Comparison of ENCODE assay signal across 23 cellular contexts in the genomic region with DNA sequence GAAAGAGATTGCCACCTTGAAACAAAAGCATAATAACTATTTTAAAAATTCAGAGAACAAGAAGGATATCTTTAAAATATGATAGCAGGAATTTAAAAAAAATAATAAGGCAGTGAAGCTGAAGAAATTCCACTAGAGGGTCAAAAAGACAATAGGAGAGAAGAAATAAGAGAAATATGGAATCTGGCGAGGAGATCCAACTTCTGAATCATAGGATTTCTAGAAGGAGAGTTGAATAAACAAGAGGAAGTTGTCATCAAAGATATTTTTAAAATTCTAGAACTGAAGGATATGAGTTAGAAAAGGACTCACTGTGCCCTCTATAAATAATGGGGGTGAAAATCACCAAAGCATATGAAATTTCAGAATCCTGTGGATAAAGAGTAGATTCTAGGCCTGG. TPM values are rescaled to one million over a fixed set of nuclear protein-coding genes. Genes with fewer than 3 reads are reported as not detected.
"Had no signal": no experiment of that assay in that cellular context is flagged by ENCODE, and none has a peak within 500 bp of the region (broad histone marks: within the 10 kb centered on the region; RNA-seq: fewer than 3 reads in every experiment).

No MANE protein-coding gene starts in this region.

- FAIRE-seq: TTC549, urothelium cell line had no signal

- H3K9me3 Mint-ChIP-seq: endodermal cell; natural killer cell; T-helper 2 cell treated with Interferon-gamma antibody and Interleukin-4, amounts not matched to agents 5 μg/mL and 100 μg/mL, for 36 hours had no signal

- H3K4me3 Mint-ChIP-seq: activated CD4-positive, alpha-beta T cell treated with anti-CD3 and anti-CD28 coated beads for 36 hours; endodermal cell; natural killer cell; T-helper 2 cell treated with Interferon-gamma antibody and Interleukin-4, amounts not matched to agents 5 μg/mL and 100 μg/mL, for 36 hours had no signal

- DNase-seq: activated CD4-positive, alpha-beta T cell treated with anti-CD3 and anti-CD28 coated beads for 36 hours; activated CD4-positive, alpha-beta T cell treated with anti-CD3 and anti-CD28 coated beads, Interleukin-2, amount 50 U/mL, for 48 hours; activated effector memory CD4-positive, alpha-beta T cell treated with Interleukin-2 at 50 U/mL for 16 hours; activated naive CD4-positive, alpha-beta T cell treated with anti-CD3 and anti-CD28 coated beads, Interleukin-2, amount 50 U/mL, for 16 hours; activated T-cell treated with anti-CD3 and anti-CD28 coated beads, Interleukin-2, amount 50 U/mL, for 1 hour; endodermal cell; erythroblast; lower lobe of right lung; natural killer cell; stimulated activated naive CD4-positive, alpha-beta T cell; substantia nigra; SW 1271 had no signal

- H3K27ac Mint-ChIP-seq: activated CD4-positive, alpha-beta T cell treated with anti-CD3 and anti-CD28 coated beads for 36 hours; endodermal cell; T-helper 2 cell treated with Interferon-gamma antibody and Interleukin-4, amounts not matched to agents 5 μg/mL and 100 μg/mL, for 36 hours had no signal

- H3K4me1 Mint-ChIP-seq: endodermal cell, natural killer cell had no signal

- ATAC-seq: activated CD4-positive, alpha-beta T cell treated with anti-CD3 and anti-CD28 coated beads for 36 hours; lower lobe of right lung; natural killer cell; sciatic nerve had no signal

- H3K27me3 Mint-ChIP-seq: activated CD4-positive, alpha-beta T cell treated with anti-CD3 and anti-CD28 coated beads for 36 hours had no signal

- H3K27ac ChIP-seq: hepatocyte, lower lobe of right lung, parathyroid adenoma, tibial nerve had no signal

RNA-seq across cellular contexts. Expression of gene TOMM20L, which starts 26.8 kb away (rescaled TPM):
- total RNA-seq: activated CD4-positive, alpha-beta T cell treated with anti-CD3 and anti-CD28 coated beads for 36 hours; ascending aorta; cerebellum; dermis microvascular lymphatic vessel endothelial cell; endodermal cell; hepatocyte; lower lobe of right lung; sciatic nerve; SK-MEL-5 had no signal
